In the genomic region with DNA sequence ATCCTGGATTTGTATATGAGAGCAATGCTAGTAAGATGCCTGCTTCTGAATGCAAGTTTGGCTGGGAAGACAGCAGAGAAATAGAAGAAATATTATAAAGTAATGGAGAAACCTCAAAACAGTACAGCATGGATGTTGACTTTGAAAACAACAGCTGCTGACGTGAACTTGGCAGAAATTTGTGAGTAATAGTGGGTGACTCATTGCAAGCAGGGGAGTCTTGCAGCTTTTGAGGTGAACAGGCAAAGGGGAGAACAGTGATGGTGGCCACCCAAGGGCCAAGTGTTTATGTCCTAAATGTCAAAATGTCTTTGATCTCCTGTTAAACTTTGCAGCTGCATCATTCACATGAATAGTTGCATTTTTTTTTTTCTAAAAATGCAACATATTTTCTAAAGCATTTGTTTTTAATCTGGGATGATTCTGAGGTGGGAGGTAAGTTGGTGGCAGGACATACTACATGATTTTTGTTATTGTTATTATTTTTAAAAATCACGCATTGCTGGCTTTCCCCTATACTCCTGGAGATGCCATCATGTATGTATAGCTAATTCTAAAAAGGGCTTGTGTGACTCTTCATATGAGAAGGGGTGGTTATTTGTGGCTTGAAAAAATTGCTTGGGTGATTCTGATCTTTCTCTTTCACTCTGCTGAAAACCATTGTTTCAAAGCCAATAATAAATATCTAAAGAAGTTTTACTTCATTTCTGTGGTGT, we compare ENCODE assay signal across 7 cellular contexts.
DNase-seq lines count a peak whose midpoint lies in the region; ATAC-seq, FAIRE-seq and TF ChIP-seq lines count a peak whose summit lies in the region.
"Not testable (repeated sequence)": the region's sequence is repeated elsewhere in the genome, so short reads cannot be mapped to it uniquely, and the experiment has no call there.

No MANE protein-coding gene starts in this region.

- H3K27ac Mint-ChIP-seq in astrocyte (ENCODE audit: unreplicated experiment) = not testable (repeated sequence)

- not testable (repeated sequence) for H2AFZ ChIP-seq in astrocyte (ENCODE audit: low read depth, low read length)

- FAIRE-seq in astrocyte (lab: Jason Lieb, UNC) = peak; percentile 68

- H3K36me3 Mint-ChIP-seq in astrocyte (ENCODE audit: low read depth, unreplicated experiment) = not testable (repeated sequence)

- H3K9me3 ChIP-seq in RWPE2 (ENCODE audit: severe bottlenecking); astrocyte (ENCODE audit: insufficient read depth, low read depth, low read length): not testable (repeated sequence)

- not testable (repeated sequence) for H3K79me2 ChIP-seq in astrocyte (ENCODE audit: insufficient read depth, low read length)

- not testable (repeated sequence) for H3K4me2 ChIP-seq in astrocyte (ENCODE audit: low read length)

- not testable (repeated sequence) for DNase-seq in RWPE2 (ENCODE audit: low spot score)
- DNase-seq in astrocyte (ENCODE audit: low read depth) (peak; percentile 53), fibroblast of pulmonary artery (ENCODE audit: low read depth) (peak; percentile 65)

- H3K4me3 Mint-ChIP-seq in astrocyte (ENCODE audit: unreplicated experiment) = not testable (repeated sequence)

- H3K4me1 ChIP-seq in RWPE2 (ENCODE audit: insufficient read depth, poor library complexity, severe bottlenecking); astrocyte (ENCODE audit: insufficient read depth, low read length): not testable (repeated sequence)

- ATAC-seq in GM18858 (IDR thresholded peaks at IDR 0.05; ENCODE audit: unreplicated experiment) (peak; percentile 69), GM21515 (IDR thresholded peaks at IDR 0.05; ENCODE audit: unreplicated experiment) (peak; percentile 55), HG02840 (IDR thresholded peaks at IDR 0.05; ENCODE audit: low FRiP score, unreplicated experiment) (peak; percentile 52), HG03378 (IDR thresholded peaks at IDR 0.05; ENCODE audit: unreplicated experiment) (peak; percentile 54), RWPE2 (ENCODE audit: low read depth) (peak; percentile 50; the same call in 1 of the 3 replicates)

- not testable (repeated sequence) for TF ChIP-seq CTCF in RWPE2 (IDR thresholded peaks at IDR 0.05; ENCODE audit: poor library complexity, severe bottlenecking); astrocyte (IDR thresholded peaks at IDR 0.05; ENCODE audit: insufficient read depth, low read depth, low read length); fibroblast of pulmonary artery (IDR thresholded peaks at IDR 0.05; ENCODE audit: low read length, missing control alignments)

- H3K4me3 ChIP-seq in RWPE2 (ENCODE audit: severe bottlenecking); astrocyte (ENCODE audit: insufficient read depth, low read depth, low read length); fibroblast of pulmonary artery (replicated peaks; ENCODE audit: low read depth, low read length): not testable (repeated sequence)

- peaks cover 12% of the 10 kb centered on the region for H3K4me1 Mint-ChIP-seq in astrocyte (ENCODE audit: low read depth, unreplicated experiment)

- not testable (repeated sequence) for H4K20me1 ChIP-seq in astrocyte (ENCODE audit: insufficient read depth, low read length)

- peaks cover 44% of the 10 kb centered on the region for H3K36me3 ChIP-seq in RWPE2 (ENCODE audit: low read depth)
- H3K36me3 ChIP-seq in astrocyte (ENCODE audit: insufficient read depth, low read length) = not testable (repeated sequence)

- not testable (repeated sequence) for H3K27me3 ChIP-seq in RWPE2 (ENCODE audit: insufficient read depth, poor library complexity, severe bottlenecking); astrocyte (ENCODE audit: insufficient read depth, low read length)

- H3K9me3 Mint-ChIP-seq in astrocyte (ENCODE audit: unreplicated experiment) = not testable (repeated sequence)

- H3K27ac ChIP-seq in RWPE2 (ENCODE audit: poor library complexity, severe bottlenecking); astrocyte (ENCODE audit: low read depth, low read length): not testable (repeated sequence)

- not testable (repeated sequence) for H3K9ac ChIP-seq in astrocyte (ENCODE audit: low read length)

- not testable (repeated sequence) for H3K27me3 Mint-ChIP-seq in astrocyte (ENCODE audit: low read depth, unreplicated experiment)
